Comparison of ENCODE assay signal across 8 cellular contexts in the genomic region with DNA sequence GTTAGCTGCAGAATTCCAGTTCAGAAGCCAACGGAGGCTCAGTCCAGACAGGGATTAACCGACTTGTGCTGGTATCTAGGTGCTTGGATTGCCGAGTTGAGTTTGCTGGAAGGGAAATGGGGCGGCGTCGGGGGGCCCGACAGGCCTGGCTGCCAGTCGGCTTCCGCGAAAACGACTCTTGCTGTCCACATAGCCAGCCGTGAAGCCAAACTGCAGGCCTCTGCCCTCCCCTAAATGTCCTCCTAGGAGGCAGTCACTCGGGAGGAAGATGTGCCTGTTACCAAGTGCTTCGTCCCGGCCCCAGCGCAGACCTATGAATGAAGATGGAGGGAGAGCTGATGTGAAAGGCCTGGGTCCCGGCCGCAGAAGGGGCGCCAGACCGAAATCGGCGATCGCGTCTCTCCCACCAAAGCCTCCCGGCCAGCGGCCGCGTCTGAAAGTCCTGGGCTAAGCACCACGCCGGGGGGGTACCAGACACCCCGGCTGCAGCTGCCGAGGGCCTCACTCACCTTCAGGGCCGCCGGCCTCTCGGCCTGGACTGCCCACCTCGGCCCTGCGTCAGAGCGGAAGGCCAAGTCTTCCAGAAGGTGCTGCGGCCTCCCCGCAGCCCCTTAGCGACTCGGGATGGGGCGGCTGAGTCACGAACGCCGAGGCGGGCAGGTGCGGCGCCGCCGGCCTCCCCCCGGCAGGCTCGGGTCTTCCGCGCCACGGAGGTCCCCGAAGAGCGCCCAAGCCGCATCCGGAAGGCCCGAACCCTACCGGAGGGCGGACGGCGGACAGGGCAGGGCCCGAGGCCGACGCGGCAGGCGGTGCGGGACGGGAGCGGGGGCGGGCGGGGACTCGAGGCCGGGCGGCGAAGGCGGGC. TPM values are rescaled to one million over a fixed set of nuclear protein-coding genes. Genes with fewer than 3 reads are reported as not detected.
DNase-seq lines count a peak whose midpoint lies in the region; ATAC-seq and TF ChIP-seq lines count a peak whose summit lies in the region.

No MANE protein-coding gene starts in this region.

- no peak for TF ChIP-seq CTCF in NB4 (IDR thresholded peaks at IDR 0.05; ENCODE audit: low read depth, low read length)

- H3K4me1 Mint-ChIP-seq in CD4-positive, CD25-positive, alpha-beta regulatory T cell = peaks cover 11 to 48% (median 27%) of the 10 kb centered on the region in 4 donors

- no peaks in the 10 kb centered on the region for H3K27me3 Mint-ChIP-seq in CD4-positive, CD25-positive, alpha-beta regulatory T cell

- H3K9me3 ChIP-seq in CD4-positive, CD25-positive, alpha-beta regulatory T cell (ENCODE audit: control insufficient read depth in 2 of 2, low read length in 2 of 2) = no peaks in the 10 kb centered on the region

- ATAC-seq in CD4-positive, CD25-positive, alpha-beta regulatory T cell (ENCODE audit: low read depth in 2 of 2) = peak; percentile 0
- ATAC-seq in GM21528 (IDR thresholded peaks at IDR 0.05; ENCODE audit: low FRiP score, unreplicated experiment) = peak; percentile 5

- H3K36me3 ChIP-seq in CD4-positive, CD25-positive, alpha-beta regulatory T cell (ENCODE audit: control insufficient read depth, insufficient read depth, low read length) = peaks cover 16% of the 10 kb centered on the region

- peak overlapping the region; percentile 82 to 95 (median 94) for H3K4me3 Mint-ChIP-seq in CD4-positive, CD25-positive, alpha-beta regulatory T cell

- peaks cover 23% of the 10 kb centered on the region for H3K36me3 Mint-ChIP-seq in CD4-positive, CD25-positive, alpha-beta regulatory T cell

- DNase-seq in CD4-positive, CD25-positive, alpha-beta regulatory T cell = peak; percentile 31 to 52 (median 44)
- DNase-seq in NB4 (ENCODE audit: low read depth) (peak; percentile 67), germinal center (ENCODE audit: low spot score) (peak; percentile 33), posterior vena cava (ENCODE audit: low spot score) (peak; percentile 84), NCI-H187 (lab: John Stamatoyannopoulos, UW) (no peak), SHP77 treated with DMSO at 0.1 percent for 48 hours (lab: John Stamatoyannopoulos, UW) (no peak)
- peak; percentile 83 for DNase-seq in activated effector memory CD4-positive, alpha-beta T cell treated with anti-CD3 and anti-CD28 coated beads, Interleukin-2, amount 50 U/mL, for 16 hours

- H3K4me1 ChIP-seq in CD4-positive, CD25-positive, alpha-beta regulatory T cell (ENCODE audit: control insufficient read depth, insufficient read depth, low read length, poor library complexity, severe bottlenecking) = peaks cover 29% of the 10 kb centered on the region

- H3K27ac Mint-ChIP-seq in CD4-positive, CD25-positive, alpha-beta regulatory T cell = peak overlapping the region; percentile 80 to 94 (median 93)

- peak; percentile 31 for TF ChIP-seq POLR2A in NB4 (IDR thresholded peaks at IDR 0.05; ENCODE audit: extremely low read depth, insufficient read length)

- intact Hi-C loops in posterior vena cava (cut with DNase I) = no loop called here

- peak overlapping the region; percentile 77 for H3K4me3 ChIP-seq in CD4-positive, CD25-positive, alpha-beta regulatory T cell (ENCODE audit: low read depth, low read length)
- H3K4me3 ChIP-seq in NB4 (ENCODE audit: low read depth, low read length) = peak overlapping the region; percentile 97

- H3K27ac ChIP-seq in CD4-positive, CD25-positive, alpha-beta regulatory T cell (ENCODE audit: insufficient read depth, low read length, poor library complexity, severe bottlenecking) = peak overlapping the region; percentile 73

- H3K9me3 Mint-ChIP-seq in CD4-positive, CD25-positive, alpha-beta regulatory T cell = no peaks in the 10 kb centered on the region

- no peaks in the 10 kb centered on the region for H3K27me3 ChIP-seq in CD4-positive, CD25-positive, alpha-beta regulatory T cell (ENCODE audit: control insufficient read depth, insufficient read depth, low read length)

RNA-seq across cellular contexts. Expression of gene DPAGT1, which starts 7.5 kb away (rescaled TPM):
- 22.5 TPM for total RNA-seq in CD4-positive, CD25-positive, alpha-beta regulatory T cell
- polyA plus RNA-seq in CD4-positive, CD25-positive, alpha-beta regulatory T cell = 10 to 100 TPM; 28.6 to 35.2 (median 32.6) TPM
- total RNA-seq in posterior vena cava = 10 to 100 TPM; 23.8 to 24.2 TPM

RNA-seq across cellular contexts. Expression of gene HMBS, which starts 9.5 kb away (rescaled TPM):
- 5.9 TPM for total RNA-seq in CD4-positive, CD25-positive, alpha-beta regulatory T cell
- 10 to 100 TPM; 11.2 to 15.5 (median 13.6) TPM for polyA plus RNA-seq in CD4-positive, CD25-positive, alpha-beta regulatory T cell
- 10 to 100 TPM; 16.8 to 21.1 TPM for total RNA-seq in posterior vena cava

RNA-seq across cellular contexts. Expression of gene C2CD2L, which starts 13.0 kb away (rescaled TPM):
- total RNA-seq in CD4-positive, CD25-positive, alpha-beta regulatory T cell = 21.1 TPM
- 1 to 10 TPM; 2.1 to 4.6 (median 4.5) TPM for polyA plus RNA-seq in CD4-positive, CD25-positive, alpha-beta regulatory T cell
- 1 to 10 TPM; 7.4 to 8.5 TPM for total RNA-seq in posterior vena cava

RNA-seq across cellular contexts. Expression of gene VPS11, which starts 26.6 kb away (rescaled TPM):
- total RNA-seq in CD4-positive, CD25-positive, alpha-beta regulatory T cell = 78.8 TPM
- 10 to 100 TPM; 53.2 to 59.2 (median 56.9) TPM for polyA plus RNA-seq in CD4-positive, CD25-positive, alpha-beta regulatory T cell
- 10 to 100 TPM; 24.8 to 26.6 TPM for total RNA-seq in posterior vena cava

RNA-seq across cellular contexts. Expression of gene HINFP, which starts 27.2 kb away (rescaled TPM):
- 24.4 TPM for total RNA-seq in CD4-positive, CD25-positive, alpha-beta regulatory T cell
- 10 to 100 TPM in 3 of 4 donors, 1 to 10 TPM in 1; 10.0 to 18.1 (median 13.3) TPM for polyA plus RNA-seq in CD4-positive, CD25-positive, alpha-beta regulatory T cell
- 10 to 100 TPM; 10.8 to 13.4 TPM for total RNA-seq in posterior vena cava

Comparison
In these comparisons a context has a peak if more than half of its experiments do, and no peak if none do; other contexts are left out.
1. DNase-seq: peak in CD4-positive, CD25-positive, alpha-beta regulatory T cell (3 of 3), NB4 (single experiment), activated effector memory CD4-positive, alpha-beta T cell treated with anti-CD3 and anti-CD28 coated beads, Interleukin-2, amount 50 U/mL, for 16 hours (single experiment), germinal center (single experiment) and posterior vena cava (single experiment); none in NCI-H187 (0 of 2) and SHP77 treated with DMSO at 0.1 percent for 48 hours (single experiment).